ENCODE assay signal across 12 cellular contexts in genomic region chr9:91178281-91179236, GRCh38.
DNase-seq lines count a peak whose midpoint lies in the region; ATAC-seq and TF ChIP-seq lines count a peak whose summit lies in the region.
"Had no signal": no experiment of that assay in that cellular context is flagged by ENCODE, and none has a peak within 500 bp of the region (broad histone marks: within the 10 kb centered on the region; RNA-seq: fewer than 3 reads in every experiment).

No MANE protein-coding gene starts in this region.

- TF ChIP-seq POLR2A in breast epithelium (IDR thresholded peaks at IDR 0.05), result no peak

- H3K4me1 ChIP-seq in breast epithelium (peaks cover 0 to 10% of the 10 kb centered on the region in 2 donors), BE2C (no peaks in the 10 kb centered on the region)
- H3K4me1 ChIP-seq: body of pancreas had no signal

- peak; percentile 58 for ATAC-seq in sciatic nerve
- ATAC-seq: body of pancreas had no signal

- TF ChIP-seq CTCF in breast epithelium (IDR thresholded peaks at IDR 0.05) (no peak), BE2C (IDR thresholded peaks at IDR 0.05; ENCODE audit: low read depth, low read length) (no peak)

- H3K27me3 ChIP-seq in breast epithelium (no peaks in the 10 kb centered on the region), BE2C (no peaks in the 10 kb centered on the region)
- H3K27me3 ChIP-seq: body of pancreas had no signal

- H3K27ac ChIP-seq in breast epithelium, result peak overlapping the region; percentile 62 to 77
- H3K27ac ChIP-seq: body of pancreas had no signal

- DNase-seq in NCI-H1417 (lab: John Stamatoyannopoulos, UW) (peak in 2 of 3 experiments; percentile 16 to 50), NCI-H1417 treated with DMSO at 0.1 percent for 48 hours (lab: John Stamatoyannopoulos, UW) (no peak), NCI-H2107 treated with DMSO at 0.1 percent for 48 hours (lab: John Stamatoyannopoulos, UW; ENCODE audit: unreplicated experiment) (peak; percentile 70), breast epithelium (ENCODE audit: low spot score in 2 of 2) (peak in 1 of 2 donors; percentile 15), sciatic nerve (ENCODE audit: low spot score) (peak; percentile 57), BE2C (no peak), pons (ENCODE audit: low spot score) (no peak), NCI-H82 (lab: John Stamatoyannopoulos, UW) (no peak)
- DNase-seq: 8988T, DMS153, NCI-H2081 treated with DMSO at 0.1 percent for 48 hours had no signal

- no peak overlapping the region for H3K4me3 ChIP-seq in breast epithelium
- no peak overlapping the region for H3K4me3 ChIP-seq in BE2C (ENCODE audit: low read depth, low read length)
- H3K4me3 ChIP-seq: body of pancreas had no signal

- no peaks in the 10 kb centered on the region for H3K9me3 ChIP-seq in breast epithelium
- H3K9me3 ChIP-seq in BE2C, result no peaks in the 10 kb centered on the region
- H3K9me3 ChIP-seq: body of pancreas had no signal

- intact Hi-C loops in breast epithelium (cut with DNase I; ENCODE audit: low total_unique reads), result no loop called here
- intact Hi-C loops in sciatic nerve (cut with DNase I), result no loop called here

- H3K36me3 ChIP-seq in breast epithelium, result no peaks in the 10 kb centered on the region
- H3K36me3 ChIP-seq in BE2C, result no peaks in the 10 kb centered on the region

Comparison
In these comparisons a context has a peak if more than half of its experiments do, and no peak if none do; other contexts are left out.
1. DNase-seq: peak in NCI-H1417 (2 of 3), NCI-H2107 treated with DMSO at 0.1 percent for 48 hours (single experiment) and sciatic nerve (single experiment); none in NCI-H1417 treated with DMSO at 0.1 percent for 48 hours (single experiment), BE2C (single experiment), pons (single experiment) and NCI-H82 (single experiment).